10 cellular contexts compared by ENCODE assay signal in the genomic region with DNA sequence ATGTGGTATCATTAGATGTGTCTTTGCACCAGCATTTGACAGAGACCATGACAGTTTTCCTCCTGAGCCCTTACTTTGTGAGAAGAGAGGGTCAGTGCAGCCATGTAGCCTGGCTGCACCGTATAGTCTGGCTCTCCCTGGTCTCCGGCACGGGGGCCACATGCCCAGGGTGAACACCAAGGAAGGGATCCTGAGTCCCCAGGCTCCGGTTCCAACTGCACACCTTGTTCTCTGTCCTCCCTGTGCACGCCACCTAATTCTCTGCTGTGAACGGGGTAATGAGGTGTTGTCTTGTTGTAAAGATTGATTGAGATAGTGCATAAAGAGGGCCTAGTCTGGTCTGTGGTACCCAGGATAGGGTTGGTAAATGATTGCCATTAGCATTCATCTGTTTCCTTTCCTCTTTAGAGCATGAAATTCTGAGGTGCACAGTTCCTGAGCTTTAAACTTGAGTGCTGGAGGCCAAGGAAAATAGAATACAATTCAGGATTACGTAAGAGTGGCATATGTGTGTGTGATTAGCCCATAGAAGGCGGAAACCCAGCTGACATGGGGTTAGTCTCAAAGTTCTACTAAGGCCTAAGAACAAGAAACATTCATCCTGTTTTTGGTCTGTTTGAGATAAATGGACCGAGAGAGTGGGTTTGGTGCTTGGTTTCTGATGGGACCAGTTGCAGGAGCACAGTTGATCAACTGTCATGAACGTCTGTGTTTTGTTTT. TPM values are rescaled to one million over a fixed set of nuclear protein-coding genes. Genes with fewer than 3 reads are reported as not detected.
A peak's percentile ranks its signal among the peaks of the same experiment; 100 is the strongest.
DNase-seq lines count a peak whose midpoint lies in the region; ATAC-seq and TF ChIP-seq lines count a peak whose summit lies in the region.
"Had no signal": no experiment of that assay in that cellular context is flagged by ENCODE, and none has a peak within 500 bp of the region (broad histone marks: within the 10 kb centered on the region; RNA-seq: fewer than 3 reads in every experiment).

No MANE protein-coding gene starts in this region.

- peak overlapping the region; percentile 44 for H3K4me3 Mint-ChIP-seq in activated naive CD8-positive, alpha-beta T cell treated with anti-CD3 and anti-CD28 coated beads for 36 hours
- H3K4me3 Mint-ChIP-seq in memory B cell: peak overlapping the region; percentile 49
- no peak overlapping the region for H3K4me3 Mint-ChIP-seq in HFFc6

- peaks cover 73 to 100% (median 97%) of the 10 kb centered on the region in 10 experiments for H3K4me1 ChIP-seq in BLaER1 treated with 17β-estradiol and CSF1 and Interleukin-3, amounts not matched to agents 10 nM and 100 nM
- H3K4me1 ChIP-seq in KMS-11 (ENCODE audit: low read depth, poor library complexity, severe bottlenecking): peaks cover 100% of the 10 kb centered on the region

- H3K79me2 ChIP-seq in KMS-11 (ENCODE audit: insufficient read depth, low read depth): peaks cover 70% of the 10 kb centered on the region

- H3K27me3 Mint-ChIP-seq in activated naive CD8-positive, alpha-beta T cell treated with anti-CD3 and anti-CD28 coated beads for 36 hours: no peaks in the 10 kb centered on the region
- H3K27me3 Mint-ChIP-seq in memory B cell (no peaks in the 10 kb centered on the region), HFFc6 (ENCODE audit: insufficient read depth) (peaks cover 1% of the 10 kb centered on the region)

- peak overlapping the region; percentile 80 to 99 (median 95) for H3K4me2 ChIP-seq in BLaER1 treated with 17β-estradiol and CSF1 and Interleukin-3, amounts not matched to agents 10 nM and 100 nM
- H3K4me2 ChIP-seq in KMS-11: peak overlapping the region; percentile 84

- H3K27ac ChIP-seq in BLaER1 treated with 17β-estradiol and CSF1 and Interleukin-3, amounts not matched to agents 10 nM and 100 nM: peak overlapping the region in 10 of 11 experiments; percentile 47 to 100 (median 98); a peak in 20 of 22 replicates
- H3K27ac ChIP-seq in KMS-11: peak overlapping the region; percentile 97; the same call in 1 of the 2 replicates

- peaks cover 0 to 60% (median 46%) of the 10 kb centered on the region in 11 experiments; a peak in 19 of 22 replicates for H3K36me3 ChIP-seq in BLaER1 treated with 17β-estradiol and CSF1 and Interleukin-3, amounts not matched to agents 10 nM and 100 nM
- H3K36me3 ChIP-seq in KMS-11 (ENCODE audit: insufficient read depth) (no peaks in the 10 kb centered on the region), H7 (replicated peaks; ENCODE audit: control insufficient read depth, insufficient read depth, low read length) (no peaks in the 10 kb centered on the region)

- H3K4me3 ChIP-seq in BLaER1 treated with 17β-estradiol and CSF1 and Interleukin-3, amounts not matched to agents 10 nM and 100 nM: peak overlapping the region in 3 of 10 experiments; percentile 15 to 45 (median 34); a peak in 4 of 20 replicates
- no peak overlapping the region for H3K4me3 ChIP-seq in KMS-11 (IDR thresholded peaks at IDR 0.05; ENCODE audit: insufficient read depth, low read depth, low read length)
- H3K4me3 ChIP-seq in H7 (ENCODE audit: insufficient read depth, low read depth, low read length): no peak overlapping the region

- H4K20me1 ChIP-seq in BLaER1 treated with 17β-estradiol and CSF1 and Interleukin-3, amounts not matched to agents 10 nM and 100 nM: peaks cover 0 to 28% (median 0%) of the 10 kb centered on the region in 11 experiments; a peak in 3 of 22 replicates
- H4K20me1 ChIP-seq in KMS-11 (ENCODE audit: insufficient read depth): no peaks in the 10 kb centered on the region

- peaks cover 3% of the 10 kb centered on the region for H3K9me3 Mint-ChIP-seq in activated naive CD8-positive, alpha-beta T cell treated with anti-CD3 and anti-CD28 coated beads for 36 hours
- H3K9me3 Mint-ChIP-seq in memory B cell (no peaks in the 10 kb centered on the region), HFFc6 (no peaks in the 10 kb centered on the region)

- peak overlapping the region; percentile 92 for H3K27ac Mint-ChIP-seq in activated naive CD8-positive, alpha-beta T cell treated with anti-CD3 and anti-CD28 coated beads for 36 hours
- peak overlapping the region; percentile 96 for H3K27ac Mint-ChIP-seq in memory B cell
- no peak overlapping the region for H3K27ac Mint-ChIP-seq in HFFc6

- peaks cover 65% of the 10 kb centered on the region for H3K36me3 Mint-ChIP-seq in activated naive CD8-positive, alpha-beta T cell treated with anti-CD3 and anti-CD28 coated beads for 36 hours
- H3K36me3 Mint-ChIP-seq in memory B cell (no peaks in the 10 kb centered on the region), HFFc6 (ENCODE audit: low read depth) (peaks cover 4% of the 10 kb centered on the region; the same call in 1 of the 2 replicates)

- H3K4me1 Mint-ChIP-seq in activated naive CD8-positive, alpha-beta T cell treated with anti-CD3 and anti-CD28 coated beads for 36 hours: peaks cover 99% of the 10 kb centered on the region
- peaks cover 83% of the 10 kb centered on the region for H3K4me1 Mint-ChIP-seq in memory B cell
- H3K4me1 Mint-ChIP-seq in HFFc6 (ENCODE audit: low read depth): peaks cover 55% of the 10 kb centered on the region

- ATAC-seq in memory B cell (ENCODE audit: low read depth): no peak
- ATAC-seq: activated CD4-positive, CD25-positive, alpha-beta regulatory T cell treated with anti-CD3 and anti-CD28 coated beads, Interleukin-2, amount 50 U/mL, for 24 hours had no signal

- peaks cover 0 to 39% (median 20%) of the 10 kb centered on the region in 11 experiments; a peak in 12 of 22 replicates for H3K9me3 ChIP-seq in BLaER1 treated with 17β-estradiol and CSF1 and Interleukin-3, amounts not matched to agents 10 nM and 100 nM (replicated peaks in 1 of 11)

- no peaks in the 10 kb centered on the region for H3K27me3 ChIP-seq in BLaER1 treated with 17β-estradiol and CSF1 and Interleukin-3, amounts not matched to agents 10 nM and 100 nM
- H3K27me3 ChIP-seq in KMS-11 (ENCODE audit: insufficient read depth, low read depth): no peaks in the 10 kb centered on the region
- H3K27me3 ChIP-seq in H7 (ENCODE audit: control insufficient read depth, insufficient read depth, low read length): no peaks in the 10 kb centered on the region

- peak overlapping the region in 9 of 11 experiments; percentile 81 to 88 (median 85); a peak in 15 of 22 replicates for H3K9ac ChIP-seq in BLaER1 treated with 17β-estradiol and CSF1 and Interleukin-3, amounts not matched to agents 10 nM and 100 nM
- H3K9ac ChIP-seq in KMS-11: no peak overlapping the region

- in situ Hi-C loops in ACHN (cut with HindIII; ENCODE audit: low pct_ligation_motif_present, low pct_unique_long_range_greater_than_20kb, low sequenced_read_pairs): no loop called here

- TF ChIP-seq CTCF in KMS-11 (conservative IDR thresholded peaks at IDR 0.05; ENCODE audit: low read depth, low read length): no peak
- no peak for TF ChIP-seq CTCF in HFFc6 (IDR thresholded peaks at IDR 0.05)

- no peak overlapping the region for H2AFZ ChIP-seq in KMS-11 (ENCODE audit: low read depth)

- DNase-seq in activated naive CD8-positive, alpha-beta T cell treated with anti-CD3 and anti-CD28 coated beads for 36 hours: no peak
- DNase-seq in memory B cell (ENCODE audit: low spot score in 2 of 2) (no peak), HFFc6 (no peak), H7 (no peak), ACHN (no peak), epidermal melanocyte (ENCODE audit: insufficient read length, low spot score) (no peak)
- DNase-seq: NCI-H526 had no signal

RNA-seq across cellular contexts. Expression of a gene that starts 55.5 kb away (rescaled TPM):
- 10 to 100 TPM; 76.1 to 78.1 TPM for total RNA-seq in activated naive CD8-positive, alpha-beta T cell treated with anti-CD3 and anti-CD28 coated beads for 36 hours
- total RNA-seq in HFFc6 (2021; fragmentation: NEBNext Ultra II Directional; extraction: Animal tissue kit (Norgen Biotek cat#: 25700)): 10 to 100 TPM; 18.6 to 20.2 (median 19.8) TPM
- 69.8 and 80.3 TPM in 2 replicates for total RNA-seq in H7 (2014; rRNA removed; shearing (Covaris generic))
